Comparison of ENCODE assay signal across 8 cellular contexts in genomic region chr14:99271951-99272668, GRCh38. TPM values are rescaled to one million over a fixed set of nuclear protein-coding genes. Genes with fewer than 3 reads are reported as not detected.
A peak's percentile ranks its signal among the peaks of the same experiment; 100 is the strongest.
DNase-seq lines count a peak whose midpoint lies in the region; ATAC-seq and TF ChIP-seq lines count a peak whose summit lies in the region.

BCL11B (minus strand) TSS chr14:99272197; CDS start chr14:99271218, 979 bp downstream.

- CTCF ChIA-PET in AG04450 (lab: Charles Lee), result interaction anchor here (1.1 kb wide), 1 partner anchor 117 kb away, joined by 4 read pairs; no protein-coding TSS in a partner anchor

- H3K4me3 ChIP-seq in AG04450 (ENCODE audit: low read depth, low read length), result peak within 1 kb of the TSS; percentile 41
- peak within 1 kb of the TSS; percentile 41 for H3K4me3 ChIP-seq in choroid plexus epithelial cell (ENCODE audit: low read depth, low read length)
- peak within 1 kb of the TSS; percentile 54 for H3K4me3 ChIP-seq in lower lobe of right lung

- POLR2A ChIA-PET in AG04450 (lab: Yijun Ruan, JAX), result no interaction called here

- H3K4me1 ChIP-seq in lower lobe of right lung, result peaks cover 36% of the 10 kb centered on the region

- DNase-seq in AG04450 (ENCODE audit: low read depth, low spot score), result peak; percentile 23
- peak; percentile 97 for DNase-seq in NCI-H446 treated with DMSO at 0.1 percent for 48 hours (lab: John Stamatoyannopoulos, UW)
- peak; percentile 89 to 90 for DNase-seq in activated CD4-positive, alpha-beta T cell treated with anti-CD3 and anti-CD28 coated beads for 4 hours
- peak; percentile 65 for DNase-seq in choroid plexus epithelial cell (ENCODE audit: low read depth)
- peak; percentile 72 for DNase-seq in lower lobe of right lung
- DNase-seq in stimulated activated CD4-positive, alpha-beta T cell treated with anti-CD3 and anti-CD28 coated beads, TNF-alpha, amount 100 ng/mL, for 24 hours (ENCODE audit: low read depth in 3 of 3), result peak; percentile 79 to 88 (median 83)

- no peak within 1 kb of the TSS for H3K27ac ChIP-seq in AG04450 (ENCODE audit: low read depth, low read length)
- H3K27ac ChIP-seq in lower lobe of right lung, result peak within 1 kb of the TSS; percentile 36

- TF ChIP-seq CTCF in AG04450 (IDR thresholded peaks at IDR 0.05; ENCODE audit: low read depth, low read length) (peak; percentile 56), choroid plexus epithelial cell (conservative IDR thresholded peaks at IDR 0.05; ENCODE audit: low read depth, low read length) (peak; percentile 59), lower lobe of right lung (IDR thresholded peaks at IDR 0.05) (no peak)

- no peaks in the 10 kb centered on the region for H3K36me3 ChIP-seq in lower lobe of right lung

- peaks cover 44% of the 10 kb centered on the region for H3K27me3 ChIP-seq in AG04450 (ENCODE audit: control insufficient read depth, insufficient read depth, low read length)
- peaks cover 85% of the 10 kb centered on the region for H3K27me3 ChIP-seq in lower lobe of right lung (ENCODE audit: low read depth)

- ATAC-seq in GM18870 (IDR thresholded peaks at IDR 0.05; ENCODE audit: unreplicated experiment), result peak; percentile 77
- ATAC-seq in HG03342 (IDR thresholded peaks at IDR 0.05; ENCODE audit: unreplicated experiment), result peak; percentile 76
- ATAC-seq in lower lobe of right lung, result peak; percentile 58 to 71

- H3K9me3 ChIP-seq in AG04450 (ENCODE audit: control insufficient read depth, insufficient read depth, low read length) (peaks cover 4% of the 10 kb centered on the region; the same call in 1 of the 2 replicates), lower lobe of right lung (no peaks in the 10 kb centered on the region)

- intact Hi-C loops in lower lobe of right lung (cut with DNase I), result no loop called here

RNA-seq across cellular contexts. Expression of gene BCL11B, which starts in this region (rescaled TPM):
- not detected in 2 replicates for polyA plus RNA-seq in AG04450 (2011; rRNA removed)
- not detected in 2 replicates for polyA minus RNA-seq in AG04450 (2011; rRNA and poly(A)+ RNA removed)
- 2.3 TPM for total RNA-seq in lower lobe of right lung

Comparison
In these comparisons a context has a peak if more than half of its experiments do, and no peak if none do; other contexts are left out.
1. Peak in DNase-seq and H3K4me3 ChIP-seq in AG04450; RNA of the gene not detected or under 1 TPM.
2. DNase-seq: peak in every context shown above with its lines; median percentile 97 in NCI-H446 treated with DMSO at 0.1 percent for 48 hours; 90 in activated CD4-positive, alpha-beta T cell treated with anti-CD3 and anti-CD28 coated beads for 4 hours; 83 in stimulated activated CD4-positive, alpha-beta T cell treated with anti-CD3 and anti-CD28 coated beads, TNF-alpha, amount 100 ng/mL, for 24 hours; 72 in lower lobe of right lung; 65 in choroid plexus epithelial cell; 23 in AG04450.